Comparison of ENCODE assay signal across 13 cellular contexts in the genomic region with DNA sequence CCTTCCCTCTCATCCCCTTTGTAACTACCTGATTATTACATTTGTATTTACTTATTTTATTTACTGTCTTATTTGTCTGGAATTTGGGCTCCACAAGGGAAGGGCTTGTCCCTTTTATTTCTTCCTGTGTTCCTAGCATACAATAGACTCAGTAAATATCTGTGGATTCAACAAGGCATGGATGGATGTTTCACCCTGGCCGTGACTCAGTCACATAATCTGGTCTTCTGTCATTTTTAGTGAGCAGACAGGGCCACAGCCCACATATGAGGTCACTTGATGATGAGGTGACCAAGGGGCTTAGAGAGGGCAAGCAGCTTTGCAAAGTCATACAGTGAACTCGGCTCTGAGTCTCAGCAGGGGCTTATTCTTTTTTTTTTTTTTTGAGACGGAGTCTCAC. TPM values are rescaled to one million over a fixed set of nuclear protein-coding genes. Genes with fewer than 3 reads are reported as not detected.
DNase-seq lines count a peak whose midpoint lies in the region; ATAC-seq and TF ChIP-seq lines count a peak whose summit lies in the region.
"Had no signal": no experiment of that assay in that cellular context is flagged by ENCODE, and none has a peak within 500 bp of the region (broad histone marks: within the 10 kb centered on the region; RNA-seq: fewer than 3 reads in every experiment).

No MANE protein-coding gene starts in this region.

- H3K36me3 ChIP-seq in left ventricle myocardium inferior (no peaks in the 10 kb centered on the region), brain microvascular endothelial cell (replicated peaks) (no peaks in the 10 kb centered on the region), left lung (no peaks in the 10 kb centered on the region), upper lobe of left lung (no peaks in the 10 kb centered on the region)

- TF ChIP-seq CTCF in left ventricle myocardium inferior (IDR thresholded peaks at IDR 0.05; ENCODE audit: borderline replicate concordance) (no peak), brain microvascular endothelial cell (IDR thresholded peaks at IDR 0.05; ENCODE audit: low read depth, low read length, missing control alignments) (no peak), left lung (IDR thresholded peaks at IDR 0.05) (no peak), upper lobe of left lung (IDR thresholded peaks at IDR 0.05) (no peak)

- ATAC-seq in right cardiac atrium (no peak), left lung (peak; percentile 5), upper lobe of left lung (ENCODE audit: low FRiP score in 2 of 2) (peak in 1 of 2 donors; percentile 40)
- ATAC-seq: sciatic nerve; stimulated activated memory B cell treated with anti-CD40 and anti-IgM and Interleukin-4, amounts not matched to agents 10 μg/mL and 1 μg/mL and 100 μg/mL, for 72 hours had no signal

- in situ Hi-C loops in brain microvascular endothelial cell (cut with HindIII; ENCODE audit: low pct_ligation_motif_present, low sequenced_read_pairs): no loop called here

- WGBS in right cardiac atrium: 57% methylated on average over 3 of the region's 3 CpGs
- WGBS in upper lobe of left lung, 2 donors: 68 to 69% methylated on average over 3 of the region's 3 CpGs

- no peak overlapping the region for H3K4me3 ChIP-seq in left ventricle myocardium inferior
- no peak overlapping the region for H3K4me3 ChIP-seq in right cardiac atrium (ENCODE audit: low read length)
- no peak overlapping the region for H3K4me3 ChIP-seq in brain microvascular endothelial cell (ENCODE audit: low read depth, low read length)
- no peak overlapping the region for H3K4me3 ChIP-seq in left lung
- H3K4me3 ChIP-seq in upper lobe of left lung: no peak overlapping the region

- H3K27me3 ChIP-seq in left ventricle myocardium inferior (ENCODE audit: low read depth) (no peaks in the 10 kb centered on the region), right cardiac atrium (ENCODE audit: control insufficient read depth, insufficient read depth) (no peaks in the 10 kb centered on the region), brain microvascular endothelial cell (replicated peaks) (no peaks in the 10 kb centered on the region), left lung (no peaks in the 10 kb centered on the region), upper lobe of left lung (no peaks in the 10 kb centered on the region)

- peaks cover 42% of the 10 kb centered on the region for H3K4me1 ChIP-seq in left ventricle myocardium inferior
- peaks cover 15% of the 10 kb centered on the region for H3K4me1 ChIP-seq in right cardiac atrium (ENCODE audit: control insufficient read depth, insufficient read depth, low read length)
- peaks cover 9 to 25% of the 10 kb centered on the region in 2 donors for H3K4me1 ChIP-seq in left lung
- peaks cover 14 to 48% (median 24%) of the 10 kb centered on the region in 4 donors for H3K4me1 ChIP-seq in upper lobe of left lung

- no peak for TF ChIP-seq EP300 in upper lobe of left lung (IDR thresholded peaks at IDR 0.05)

- H3K27ac ChIP-seq in left ventricle myocardium inferior (replicated peaks) (peak overlapping the region; percentile 78), right cardiac atrium (ENCODE audit: low read length) (no peak overlapping the region), brain microvascular endothelial cell (peak overlapping the region; percentile 68), left lung (peak overlapping the region; percentile 39 to 50), upper lobe of left lung (peak overlapping the region; percentile 57 to 83 (median 78))

- no peak for TF ChIP-seq POLR2A in upper lobe of left lung (IDR thresholded peaks at IDR 0.05)

- intact Hi-C loops in left ventricle myocardium inferior (cut with micrococcal nuclease) (no loop called here), right cardiac atrium (cut with DNase I) (loop anchor here in 1 of 4 donors (10.0 kb wide), 1 partner anchor 213 kb away; the partner anchor contains the start of gene APEH), left lung (cut with DNase I) (no loop called here), posterior vena cava (cut with DNase I) (loop anchor here in 1 of 2 donors (10.0 kb wide), 1 partner anchor 297 kb away; the partner anchor contains the start of gene CCDC71)

- DNase-seq in left ventricle myocardium inferior (no peak), right cardiac atrium (no peak), brain microvascular endothelial cell (peak; percentile 61), left lung (no peak), upper lobe of left lung (no peak), dedifferentiated amniotic fluid mesenchymal stem cell (ENCODE audit: extremely low spot score) (no peak), posterior vena cava (ENCODE audit: low spot score) (no peak), globus pallidus (ENCODE audit: low spot score) (no peak)
- DNase-seq: activated CD4-positive, alpha-beta T cell treated with anti-CD3 and anti-CD28 coated beads, Interleukin-2, amount 50 U/mL, for 4 hours; amygdala; MV-4-11 had no signal

- H3K9me3 ChIP-seq in left ventricle myocardium inferior (replicated peaks) (no peaks in the 10 kb centered on the region), right cardiac atrium (ENCODE audit: control insufficient read depth, low read length) (no peaks in the 10 kb centered on the region), left lung (no peaks in the 10 kb centered on the region), upper lobe of left lung (no peaks in the 10 kb centered on the region)

RNA-seq across cellular contexts. Expression of gene DAG1, which starts 7.8 kb away (rescaled TPM):
- total RNA-seq in left ventricle myocardium inferior: 117 TPM
- total RNA-seq in right cardiac atrium: 100 to 1,000 TPM; 113 to 141 (median 121) TPM
- polyA plus RNA-seq in right cardiac atrium: 64.0 TPM
- 100 to 1,000 TPM in 1 of 2 donors, 10 to 100 TPM in 1; 87.9 to 116 TPM for total RNA-seq in left lung
- 100 to 1,000 TPM in 1 of 6 donors, 10 to 100 TPM in 5; 22.0 to 104 (median 73.5) TPM for total RNA-seq in upper lobe of left lung
- 10 to 100 TPM; 90.8 to 92.8 TPM for total RNA-seq in posterior vena cava

RNA-seq across cellular contexts. Expression of gene NICN1, which starts 33.1 kb away (rescaled TPM):
- 19.4 TPM for total RNA-seq in left ventricle myocardium inferior
- total RNA-seq in right cardiac atrium: 10 to 100 TPM in 3 of 4 donors, 1 to 10 TPM in 1; 7.5 to 19.4 (median 18.4) TPM
- 13.3 TPM for polyA plus RNA-seq in right cardiac atrium
- 10 to 100 TPM; 17.1 to 23.4 TPM for total RNA-seq in left lung
- total RNA-seq in upper lobe of left lung: 10 to 100 TPM in 2 of 6 donors, 1 to 10 TPM in 4; 1.0 to 23.9 (median 8.0) TPM
- total RNA-seq in posterior vena cava: 10 to 100 TPM in 1 of 2 donors, 1 to 10 TPM in 1; 7.3 to 12.5 TPM

RNA-seq across cellular contexts. Expression of gene AMT, which starts 39.9 kb away (rescaled TPM):
- total RNA-seq in left ventricle myocardium inferior: 29.0 TPM
- 10 to 100 TPM; 17.4 to 33.7 (median 29.6) TPM for total RNA-seq in right cardiac atrium
- 20.0 TPM for polyA plus RNA-seq in right cardiac atrium
- 1 to 10 TPM; 5.9 to 8.8 TPM for total RNA-seq in left lung
- 10 to 100 TPM in 3 of 6 donors, 1 to 10 TPM in 3; 2.3 to 59.7 (median 11.4) TPM for total RNA-seq in upper lobe of left lung
- 1 to 10 TPM; 1.0 to 6.1 TPM for total RNA-seq in posterior vena cava

RNA-seq across cellular contexts. Expression of gene TCTA, which starts 50.0 kb away (rescaled TPM):
- total RNA-seq in left ventricle myocardium inferior (17.7 TPM), right cardiac atrium (10 to 100 TPM; 15.5 to 21.4 (median 19.0) TPM), left lung (10 to 100 TPM; 37.2 to 41.5 TPM), upper lobe of left lung (10 to 100 TPM; 21.8 to 52.3 (median 39.5) TPM), posterior vena cava (10 to 100 TPM; 20.8 to 33.6 TPM)
- polyA plus RNA-seq in right cardiac atrium: 19.4 TPM

RNA-seq across cellular contexts. Expression of gene RHOA, which starts 50.4 kb away (rescaled TPM):
- total RNA-seq in left ventricle myocardium inferior: 247 TPM
- 100 to 1,000 TPM; 217 to 310 (median 265) TPM for total RNA-seq in right cardiac atrium
- polyA plus RNA-seq in right cardiac atrium: 142 TPM
- total RNA-seq in left lung: 100 to 1,000 TPM; 480 to 625 TPM
- total RNA-seq in upper lobe of left lung: 100 to 1,000 TPM; 206 to 611 (median 456) TPM
- total RNA-seq in posterior vena cava: 100 to 1,000 TPM; 530 to 640 TPM
